1 cellular context compared by ENCODE assay signal in the genomic region with DNA sequence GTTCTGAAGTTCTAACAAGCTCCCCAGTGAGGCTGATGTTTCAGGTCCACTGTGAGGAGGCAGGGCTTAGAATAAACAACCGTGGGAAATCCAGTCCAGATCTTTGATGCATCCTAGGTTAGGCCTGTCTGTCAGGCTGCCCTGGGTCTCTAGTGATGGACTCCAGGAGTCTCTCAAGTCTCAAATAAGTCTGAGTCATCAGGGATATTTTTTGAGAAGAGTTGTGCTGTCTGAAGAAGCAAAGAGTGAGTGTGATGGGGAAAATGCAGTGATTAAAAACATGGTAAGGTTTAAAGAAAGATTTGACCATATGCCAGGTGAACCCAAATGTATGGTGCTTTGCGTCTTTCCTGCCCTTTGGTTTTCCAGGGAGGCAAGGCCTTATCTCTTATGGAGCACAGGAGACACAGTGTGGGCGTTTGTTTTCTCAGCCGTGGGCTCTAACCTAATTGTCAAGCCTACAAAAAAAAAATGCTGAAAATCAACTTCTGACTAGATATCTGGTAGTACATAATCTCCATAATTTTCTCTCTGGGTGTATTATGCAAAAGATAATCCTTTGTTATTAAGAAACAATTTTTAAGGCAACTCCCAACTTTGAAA.
TF ChIP-seq lines count a peak whose summit lies in the region.

No MANE protein-coding gene starts in this region.

TF ChIP-seq in endothelial cell of umbilical vein, 7 proteins besides CTCF, POLR2A, EP300 and RAD21 (continued from another document):
- no peak for TF ChIP-seq EZH2 (IDR thresholded peaks at IDR 0.05; ENCODE audit: borderline replicate concordance, low read depth, low read length, severe bottlenecking)
